8 cellular contexts compared by ENCODE assay signal in genomic region chr21:37268186-37268503, GRCh38. TPM values are rescaled to one million over a fixed set of nuclear protein-coding genes. Genes with fewer than 3 reads are reported as not detected.
A peak's percentile ranks its signal among the peaks of the same experiment; 100 is the strongest.
DNase-seq lines count a peak whose midpoint lies in the region; ATAC-seq and TF ChIP-seq lines count a peak whose summit lies in the region.

No MANE protein-coding gene starts in this region.

- H3K4me1 ChIP-seq in mucosa of rectum (ENCODE audit: control insufficient read depth in 2 of 2, insufficient read depth in 2 of 2, low read length in 2 of 2) = peaks cover 6 to 10% of the 10 kb centered on the region in 2 donors

- peak overlapping the region; percentile 94 to 99 (median 98) for H3K27ac Mint-ChIP-seq in IgD-negative memory B cell

- H3K9me3 ChIP-seq in mucosa of rectum (ENCODE audit: control insufficient read depth in 2 of 2, low read length in 2 of 2) = no peaks in the 10 kb centered on the region

- no peak for TF ChIP-seq CTCF in 22Rv1 (IDR thresholded peaks at IDR 0.05)

- peak overlapping the region; percentile 70 to 89 for H3K4me3 ChIP-seq in mucosa of rectum (ENCODE audit: low read length in 2 of 2)

- peaks cover 4% of the 10 kb centered on the region for H3K36me3 Mint-ChIP-seq in IgD-negative memory B cell

- ATAC-seq in HG02852 (IDR thresholded peaks at IDR 0.05; ENCODE audit: unreplicated experiment) = no peak

- no peaks in the 10 kb centered on the region for H3K9me3 Mint-ChIP-seq in IgD-negative memory B cell

- peak overlapping the region; percentile 82 to 87 for H3K9ac ChIP-seq in mucosa of rectum (ENCODE audit: low read depth in 1 of 2, low read length in 2 of 2)

- no peaks in the 10 kb centered on the region for H3K36me3 ChIP-seq in mucosa of rectum (ENCODE audit: control insufficient read depth in 2 of 2, insufficient read depth in 2 of 2, low read length in 2 of 2)

- no peaks in the 10 kb centered on the region for H3K27me3 ChIP-seq in mucosa of rectum (ENCODE audit: control insufficient read depth in 2 of 2, insufficient read depth in 2 of 2, low read length in 2 of 2)

- peaks cover 24 to 32% (median 24%) of the 10 kb centered on the region in 3 donors for H3K4me1 Mint-ChIP-seq in IgD-negative memory B cell

- peak overlapping the region; percentile 90 to 97 (median 95) for H3K4me3 Mint-ChIP-seq in IgD-negative memory B cell

- no peaks in the 10 kb centered on the region for H3K27me3 Mint-ChIP-seq in IgD-negative memory B cell

- no peak for DNase-seq in caudate nucleus (lab: John Stamatoyannopoulos, UW)
- DNase-seq in GM19238 (ENCODE audit: insufficient read length, low spot score) = no peak
- no peak for DNase-seq in activated CD4-positive, CD25-positive, alpha-beta regulatory T cell treated with anti-CD3 and anti-CD28 coated beads, Interleukin-2, amount 50 U/mL, for 72 hours
- no peak for DNase-seq in RKO (ENCODE audit: low spot score)

- H3K27ac ChIP-seq in 22Rv1 (peak overlapping the region; percentile 99), caudate nucleus (ENCODE audit: low read depth, low read length) (peak overlapping the region; percentile 96), mucosa of rectum (ENCODE audit: low read depth in 2 of 2, low read length in 2 of 2) (peak overlapping the region; percentile 98 to 99)

RNA-seq across cellular contexts. Expression of gene VPS26C, which starts 1.0 kb away (rescaled TPM):
- 64.8 TPM for polyA plus RNA-seq in IgD-negative memory B cell
